In genomic region chr17:6592193-6592592, GRCh38 we compare ENCODE assay signal across 1 cellular context.
TF ChIP-seq lines count a peak whose summit lies in the region.

No MANE protein-coding gene starts in this region.

TF ChIP-seq in IMR-90, 13 proteins besides CTCF, POLR2A, EP300 and RAD21:
- TF ChIP-seq USF2 (IDR thresholded peaks at IDR 0.05; ENCODE audit: low read depth, low read length): no peak
- no peak for TF ChIP-seq FOS (IDR thresholded peaks at IDR 0.05; ENCODE audit: low read depth, low read length)
- no peak for TF ChIP-seq ELK1 (IDR thresholded peaks at IDR 0.05; ENCODE audit: borderline replicate concordance, low read depth, low read length)
- no peak for TF ChIP-seq MAZ (IDR thresholded peaks at IDR 0.05; ENCODE audit: borderline replicate concordance, low read depth, low read length)
- no peak for TF ChIP-seq CEBPB (IDR thresholded peaks at IDR 0.05; ENCODE audit: low read depth, low read length)
- no peak for TF ChIP-seq MXI1 (IDR thresholded peaks at IDR 0.05; ENCODE audit: borderline replicate concordance, low read depth, low read length)
- TF ChIP-seq RCOR1 (IDR thresholded peaks at IDR 0.05; ENCODE audit: insufficient replicate concordance, low read length): no peak
- TF ChIP-seq BHLHE40 (IDR thresholded peaks at IDR 0.05; ENCODE audit: low read depth, low read length): no peak
- no peak for TF ChIP-seq CHD1 (IDR thresholded peaks at IDR 0.05; ENCODE audit: low read depth, low read length)
- no peak for TF ChIP-seq RFX5 (IDR thresholded peaks at IDR 0.05; ENCODE audit: low read depth, low read length)
- TF ChIP-seq SMC3 (IDR thresholded peaks at IDR 0.05; ENCODE audit: low read depth, low read length): no peak
- no peak for TF ChIP-seq NFE2L2 (IDR thresholded peaks at IDR 0.05; ENCODE audit: low read depth, low read length)
- TF ChIP-seq MAFK (IDR thresholded peaks at IDR 0.05; ENCODE audit: low read depth, low read length): no peak
